ENCODE assay signal across 14 cellular contexts in genomic region chr14:30211326-30211725, GRCh38.
"Had no signal": no experiment of that assay in that cellular context is flagged by ENCODE, and none has a peak within 500 bp of the region (broad histone marks: within the 10 kb centered on the region; RNA-seq: fewer than 3 reads in every experiment).

No MANE protein-coding gene starts in this region.

- H3K4me3 Mint-ChIP-seq: immature natural killer cell; naive thymus-derived CD4-positive, alpha-beta T cell; T-helper 1 cell treated with Interleukin-12 subunit alpha and Interleukin-12 subunit beta and Interleukin-4 antibody, amounts not matched to agents 30 μg/mL and 1 μg/mL, for 36 hours had no signal

- H3K4me3 ChIP-seq: coronary artery, lung, stomach, thoracic aorta had no signal

- H3K36me3 ChIP-seq: neutrophil, stomach, thoracic aorta had no signal

- H3K27ac ChIP-seq: coronary artery, neutrophil, stomach, thoracic aorta had no signal

- ATAC-seq: activated naive CD4-positive, alpha-beta T cell treated with anti-CD3 and anti-CD28 coated beads, Interleukin-2, amount 50 U/mL, for 72 hours; left colon; naive thymus-derived CD4-positive, alpha-beta T cell had no signal

- H3K36me3 Mint-ChIP-seq: activated naive CD4-positive, alpha-beta T cell treated with anti-CD3 and anti-CD28 coated beads, Interleukin-2, amount 50 U/mL, for 72 hours; immature natural killer cell; naive thymus-derived CD4-positive, alpha-beta T cell had no signal

- H3K9me3 Mint-ChIP-seq: activated naive CD4-positive, alpha-beta T cell treated with anti-CD3 and anti-CD28 coated beads, Interleukin-2, amount 50 U/mL, for 72 hours; T-helper 1 cell treated with Interleukin-12 subunit alpha and Interleukin-12 subunit beta and Interleukin-4 antibody, amounts not matched to agents 30 μg/mL and 1 μg/mL, for 36 hours had no signal

- H3K4me1 Mint-ChIP-seq: immature natural killer cell; naive thymus-derived CD4-positive, alpha-beta T cell had no signal

- DNase-seq: activated CD4-positive, alpha-beta T cell treated with anti-CD3 and anti-CD28 coated beads, Interleukin-2, amount 50 U/mL, for 1 hour; activated effector memory CD4-positive, alpha-beta T cell treated with Interleukin-2 at 50 U/mL for 16 hours; effector CD8-positive, alpha-beta T cell; immature natural killer cell; left colon; naive thymus-derived CD4-positive, alpha-beta T cell; small intestine; stomach had no signal

- H3K27me3 ChIP-seq: neutrophil had no signal

- H3K9me3 ChIP-seq: neutrophil, stomach, thoracic aorta had no signal

- H3K27me3 Mint-ChIP-seq: naive thymus-derived CD4-positive, alpha-beta T cell had no signal

- H3K27ac Mint-ChIP-seq: activated naive CD4-positive, alpha-beta T cell treated with anti-CD3 and anti-CD28 coated beads, Interleukin-2, amount 50 U/mL, for 72 hours; immature natural killer cell; naive thymus-derived CD4-positive, alpha-beta T cell; T-helper 1 cell treated with Interleukin-12 subunit alpha and Interleukin-12 subunit beta and Interleukin-4 antibody, amounts not matched to agents 30 μg/mL and 1 μg/mL, for 36 hours had no signal
